In genomic region chr2:73166813-73167212, GRCh38 we compare ENCODE assay signal across 9 cellular contexts. TPM values are rescaled to one million over a fixed set of nuclear protein-coding genes. Genes with fewer than 3 reads are reported as not detected.
"Had no signal": no experiment of that assay in that cellular context is flagged by ENCODE, and none has a peak within 500 bp of the region (broad histone marks: within the 10 kb centered on the region; RNA-seq: fewer than 3 reads in every experiment).

No MANE protein-coding gene starts in this region.

RNA-seq across cellular contexts. Expression of gene NOTO, which starts 35.6 kb away (rescaled TPM):
- total RNA-seq: LHCN-M2, MCF 10A, NCI-H460, OCI-LY7, PC-9, Right ventricle myocardium inferior, RPMI7951, SJCRH30, SK-MEL-5 had no signal
